8 cellular contexts compared by ENCODE assay signal in the genomic region with DNA sequence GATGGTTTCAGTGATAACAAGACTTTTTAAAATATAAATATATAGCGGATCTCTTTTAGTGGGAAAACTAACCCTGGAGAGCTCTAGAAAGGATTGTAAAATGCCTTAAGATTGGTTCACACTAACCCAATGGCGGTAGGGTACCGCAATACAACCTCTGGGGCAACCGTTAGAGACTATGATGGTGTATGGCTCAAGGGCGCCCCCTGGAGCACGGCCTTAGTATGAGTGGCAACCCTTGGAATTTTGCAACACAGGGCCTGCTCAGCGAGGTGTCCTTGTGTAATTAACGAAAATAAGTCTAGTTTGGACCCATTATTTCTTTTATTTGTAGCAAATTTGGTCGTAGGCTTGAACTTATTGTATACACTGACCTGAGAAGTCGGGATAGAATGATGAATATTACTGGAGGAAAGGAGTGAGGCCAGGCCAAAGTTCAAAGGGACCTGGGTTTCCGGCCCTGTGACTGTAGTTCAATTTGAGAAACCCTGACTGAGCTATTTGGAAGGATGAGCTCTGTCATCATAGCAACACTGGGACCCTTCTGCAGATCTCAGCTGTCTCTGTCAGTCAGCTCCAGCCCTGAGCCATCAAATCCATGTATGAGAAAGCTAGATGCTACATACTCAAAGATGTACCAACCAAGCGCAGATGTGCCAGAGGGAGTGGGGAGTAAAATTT. TPM values are rescaled to one million over a fixed set of nuclear protein-coding genes. Genes with fewer than 3 reads are reported as not detected.
DNase-seq lines count a peak whose midpoint lies in the region; ATAC-seq and TF ChIP-seq lines count a peak whose summit lies in the region.

No MANE protein-coding gene starts in this region.

- TF ChIP-seq CTCF in epithelial cell of esophagus (IDR thresholded peaks at IDR 0.05; ENCODE audit: insufficient read depth, low read depth, low read length, missing control alignments) (peak; percentile 93), nephron progenitor cell (IDR thresholded peaks at IDR 0.05) (peak; percentile 93), testis (IDR thresholded peaks at IDR 0.05) (peak; percentile 34 to 65 (median 61))

- no peak overlapping the region for H3K4me3 Mint-ChIP-seq in nephron progenitor cell

- H3K9me3 Mint-ChIP-seq in nephron progenitor cell, result no peaks in the 10 kb centered on the region

- no peaks in the 10 kb centered on the region for H3K9me3 ChIP-seq in testis

- WGBS in testis, 2 donors, result 54 to 55% methylated on average over 12 of the region's 12 CpGs

- H3K4me1 Mint-ChIP-seq in nephron progenitor cell, result no peaks in the 10 kb centered on the region

- H3K4me3 ChIP-seq in epithelial cell of esophagus (ENCODE audit: low read length), result no peak overlapping the region
- H3K4me3 ChIP-seq in testis, result no peak overlapping the region

- peak; percentile 89 for ATAC-seq in HG02623 (IDR thresholded peaks at IDR 0.05; ENCODE audit: unreplicated experiment)

- no peak for TF ChIP-seq POLR2A in testis (IDR thresholded peaks at IDR 0.05)

- no peaks in the 10 kb centered on the region for H3K36me3 Mint-ChIP-seq in nephron progenitor cell (ENCODE audit: low read depth)

- H3K27ac ChIP-seq in testis, result no peak overlapping the region

- intact Hi-C loops in testis (cut with DNase I; ENCODE audit: low total_unique reads), result no loop called here

- H3K27ac Mint-ChIP-seq in nephron progenitor cell, result no peak overlapping the region

- no peaks in the 10 kb centered on the region for H3K27me3 ChIP-seq in testis

- peaks cover 2% of the 10 kb centered on the region for H3K27me3 Mint-ChIP-seq in nephron progenitor cell (ENCODE audit: low read depth, poor library complexity)

- no peaks in the 10 kb centered on the region for H3K36me3 ChIP-seq in testis (ENCODE audit: low read depth, missing control alignments)

- no peaks in the 10 kb centered on the region for H3K4me1 ChIP-seq in testis

- DNase-seq in NCI-H526 (lab: John Stamatoyannopoulos, UW) (peak; percentile 2 to 56), NCI-H526 treated with DMSO at 0.1 percent for 48 hours (lab: John Stamatoyannopoulos, UW) (no peak), NCI-H1048 (lab: John Stamatoyannopoulos, UW) (peak; percentile 49), epithelial cell of esophagus (ENCODE audit: low read depth) (peak; percentile 73), nephron progenitor cell (peak; percentile 82), testis (peak; percentile 85)
- peak; percentile 76 for DNase-seq in activated CD8-positive, alpha-beta memory T cell treated with anti-CD3 and anti-CD28 coated beads for 4 hours (ENCODE audit: low read depth in 2 of 2)

RNA-seq across cellular contexts. Expression of gene CAMK4, which starts 54.8 kb away (rescaled TPM):
- total RNA-seq in testis, result 10 to 100 TPM; 35.4 to 60.3 TPM
- polyA plus RNA-seq in testis (ENCODE audit: insufficient read depth, low read depth, low replicate concordance), result 76.9 TPM
